ENCODE assay signal across 8 cellular contexts in genomic region chr5:141849371-141850182, GRCh38. TPM values are rescaled to one million over a fixed set of nuclear protein-coding genes. Genes with fewer than 3 reads are reported as not detected.
A peak's percentile ranks its signal among the peaks of the same experiment; 100 is the strongest.
DNase-seq lines count a peak whose midpoint lies in the region; ATAC-seq and TF ChIP-seq lines count a peak whose summit lies in the region.

No MANE protein-coding gene starts in this region.

- no TSS peak for BruUV-seq in A673 (replicated peaks; lab: Mats Ljungman, UMichigan)

- peak; percentile 89 for TF ChIP-seq POLR2A in right lobe of liver (IDR thresholded peaks at IDR 0.05)

- H3K27me3 ChIP-seq in A673 (replicated peaks; ENCODE audit: insufficient read depth, low read depth, low read length, poor library complexity) (no peaks in the 10 kb centered on the region), right lobe of liver (no peaks in the 10 kb centered on the region)

- H3K36me3 ChIP-seq in A673 (ENCODE audit: insufficient read depth, low read length, poor library complexity, severe bottlenecking) (no peaks in the 10 kb centered on the region), right lobe of liver (no peaks in the 10 kb centered on the region)

- H3K9me3 ChIP-seq in A673 (ENCODE audit: low read depth, low read length, poor library complexity, severe bottlenecking): no peaks in the 10 kb centered on the region
- H3K9me3 ChIP-seq in right lobe of liver: no peaks in the 10 kb centered on the region

- POLR2A ChIA-PET in A673 (lab: Charles Lee; ENCODE audit: low non-redundant PET): interaction anchor here (0.7 kb wide), 1 partner anchor 230 kb away, joined by 7 read pairs; no protein-coding TSS in a partner anchor

- H3K27ac ChIP-seq in A673 (ENCODE audit: low read depth, low read length, poor library complexity, severe bottlenecking) (peak overlapping the region; percentile 91), right lobe of liver (peak overlapping the region; percentile 94 to 99 (median 97))

- H3K4me3 ChIP-seq in A673 (ENCODE audit: low read depth, low read length, poor library complexity, severe bottlenecking) (peak overlapping the region; percentile 75), right lobe of liver (peak overlapping the region; percentile 62 to 76 (median 69))

- H3K4me1 ChIP-seq in A673 (ENCODE audit: insufficient read depth, low read length, poor library complexity, severe bottlenecking) (peaks cover 20% of the 10 kb centered on the region), right lobe of liver (peaks cover 0 to 17% (median 5%) of the 10 kb centered on the region in 4 donors)

- CTCF ChIA-PET in A673 (lab: Charles Lee): no interaction called here

- 0% methylated on average over 18 of the region's 76 CpGs for WGBS in right lobe of liver (ENCODE audit: insufficient coverage, low coverage, low lambda C conversion rate, missing lambda C conversion rate)

- DNase-seq in A673 (ENCODE audit: low spot score) (peak; percentile 87), NCI-H446 (lab: John Stamatoyannopoulos, UW) (peak; percentile 73 to 77), dermis blood vessel endothelial cell (peak; percentile 86), right lobe of liver (peak; percentile 94 to 95 (median 94))
- DNase-seq in activated CD4-positive, alpha-beta T cell treated with anti-CD3 and anti-CD28 coated beads, Interleukin-2, amount 50 U/mL, for 24 hours (ENCODE audit: low read depth in 1 of 2, low spot score in 1 of 2): peak; percentile 39 to 56
- DNase-seq in stimulated activated CD4-positive, alpha-beta T cell treated with anti-CD3 and anti-CD28 coated beads, Interleukin-4, amount 100 ng/mL, for 24 hours: peak; percentile 64

- intact Hi-C loops in A673 (cut with micrococcal nuclease; ENCODE audit: unreplicated experiment): no loop called here
- intact Hi-C loops in right lobe of liver (cut with DNase I): no loop called here

- ATAC-seq in GM18858 (IDR thresholded peaks at IDR 0.05; ENCODE audit: unreplicated experiment) (peak; percentile 57), HG03103 (IDR thresholded peaks at IDR 0.05; ENCODE audit: low read depth, unreplicated experiment) (peak; percentile 63), right lobe of liver (peak; percentile 90 to 95 (median 94))

- no peak for TF ChIP-seq CTCF in A673 (conservative IDR thresholded peaks at IDR 0.05; ENCODE audit: low read depth, low read length)
- no peak for TF ChIP-seq CTCF in right lobe of liver (IDR thresholded peaks at IDR 0.05)

RNA-seq across cellular contexts. Expression of gene PCDH1, which starts 28.6 kb away (rescaled TPM):
- total RNA-seq in A673 (2021) (0.45 and 0.61 TPM in 2 replicates), dermis blood vessel endothelial cell (94.4 and 162 TPM in 2 replicates), right lobe of liver (10 to 100 TPM; 20.8 to 44.1 (median 29.4) TPM)

Comparison
In these comparisons a context has a peak if more than half of its experiments do, and no peak if none do; other contexts are left out.
1. Peak in every context shown above with its lines: DNase-seq, ATAC-seq, H3K4me3 ChIP-seq and H3K27ac ChIP-seq.
2. RNA of gene PCDH1, which starts 28.6 kb away (total RNA-seq): 94.4 to 162 TPM in dermis blood vessel endothelial cell and 20.8 to 44.1 TPM in right lobe of liver; 0.45 to 0.61 TPM in A673; every median in the first group is over 10 times any median in the second.